7 cellular contexts compared by ENCODE assay signal in the genomic region with DNA sequence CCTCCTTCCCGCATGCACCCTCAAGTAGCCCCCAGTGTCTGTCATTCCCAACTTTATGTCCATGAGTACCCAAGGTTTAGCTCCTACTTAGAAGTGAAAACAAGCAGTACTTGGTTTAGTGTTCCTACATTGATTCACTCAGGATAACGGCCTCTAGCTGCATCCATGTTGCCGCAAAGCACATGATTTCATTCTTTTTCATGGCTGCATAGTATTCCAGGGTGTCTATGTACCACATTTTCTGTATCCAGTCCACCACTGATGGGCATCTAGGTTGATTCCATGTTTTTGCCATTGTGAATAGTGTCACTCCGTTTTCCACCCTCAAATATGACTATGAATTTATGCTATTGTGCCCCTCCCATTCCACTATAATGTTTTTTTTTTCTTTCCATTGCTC.
"Had no signal": no experiment of that assay in that cellular context is flagged by ENCODE, and none has a peak within 500 bp of the region (broad histone marks: within the 10 kb centered on the region; RNA-seq: fewer than 3 reads in every experiment).

No MANE protein-coding gene starts in this region.

- ATAC-seq: HepG2 had no signal

- FAIRE-seq: HepG2, HTR-8/SVneo had no signal

- H3K27ac ChIP-seq: HL-60 had no signal

- H3K27me3 Mint-ChIP-seq: IgD-negative memory B cell had no signal

- H3K4me1 Mint-ChIP-seq: IgD-negative memory B cell had no signal

- DNase-seq: IMR-90, KBM-7, KG1 had no signal

- H3K27ac Mint-ChIP-seq: IgD-negative memory B cell had no signal
